In genomic region chr5:151068571-151069197, GRCh38 we compare ENCODE assay signal across 9 cellular contexts. TPM values are rescaled to one million over a fixed set of nuclear protein-coding genes. Genes with fewer than 3 reads are reported as not detected.
A peak's percentile ranks its signal among the peaks of the same experiment; 100 is the strongest.
DNase-seq lines count a peak whose midpoint lies in the region; ATAC-seq, FAIRE-seq and TF ChIP-seq lines count a peak whose summit lies in the region.
"Had no signal": no experiment of that assay in that cellular context is flagged by ENCODE, and none has a peak within 500 bp of the region (broad histone marks: within the 10 kb centered on the region; RNA-seq: fewer than 3 reads in every experiment).

No MANE protein-coding gene starts in this region.

- H3K4me3 ChIP-seq in heart left ventricle = no peak overlapping the region

- 38 to 57% (median 47%) methylated on average over 7 to 9 of the region's 9 CpGs for WGBS in heart left ventricle, 4 donors

- no peaks in the 10 kb centered on the region for H3K27me3 Mint-ChIP-seq in stimulated activated naive CD8-positive, alpha-beta T cell treated with anti-CD3 and anti-CD28 coated beads, Interleukin-15, Interleukin-2, amounts not matched to agents 100 ng/mL and 50 ng/mL, for 24 hours
- no peaks in the 10 kb centered on the region for H3K27me3 Mint-ChIP-seq in mesothelial cell of epicardium (ENCODE audit: low read depth)

- no peaks in the 10 kb centered on the region for H3K27me3 ChIP-seq in heart left ventricle

- TF ChIP-seq POLR2A in heart left ventricle (IDR thresholded peaks at IDR 0.05) = no peak

- H3K27ac ChIP-seq in heart left ventricle = peak overlapping the region in 11 of 12 donors; percentile 61 to 89 (median 75)

- H3K36me3 ChIP-seq in heart left ventricle = peaks cover 0 to 39% (median 4%) of the 10 kb centered on the region in 9 donors

- H3K4me1 ChIP-seq in heart left ventricle = peaks cover 6 to 97% (median 82%) of the 10 kb centered on the region in 12 donors

- DNase-seq in GM18507 (ENCODE audit: extremely low spot score, insufficient read length, low read depth) (no peak), MV-4-11 (lab: John Stamatoyannopoulos, UW) (peak; percentile 22), heart left ventricle (peak in 2 of 5 donors; percentile 29 to 42), NCI-H82 treated with DMSO at 0.1 percent for 48 hours (lab: John Stamatoyannopoulos, UW; ENCODE audit: unreplicated experiment) (no peak), mesothelial cell of epicardium (ENCODE audit: low spot score in 2 of 2, unreplicated experiment in 2 of 2) (no peak), activated gamma-delta T cell (lab: John Stamatoyannopoulos, UW) (no peak)

- peak; percentile 86 for FAIRE-seq in GM18507 (lab: Jason Lieb, UNC)

- no peak for TF ChIP-seq CTCF in heart left ventricle (IDR thresholded peaks at IDR 0.05)
- no peak for TF ChIP-seq CTCF in mesothelial cell of epicardium (IDR thresholded peaks at IDR 0.05; ENCODE audit: unreplicated experiment)

- H3K4me3 Mint-ChIP-seq in stimulated activated naive CD8-positive, alpha-beta T cell treated with anti-CD3 and anti-CD28 coated beads, Interleukin-15, Interleukin-2, amounts not matched to agents 100 ng/mL and 50 ng/mL, for 24 hours = peak overlapping the region; percentile 58
- H3K4me3 Mint-ChIP-seq in mesothelial cell of epicardium = no peak overlapping the region

- intact Hi-C loops in heart left ventricle (cut with DNase I) = loop anchor here in 1 of 10 donors (5.0 kb wide), 1 partner anchor 39 kb away; no protein-coding TSS in a partner anchor

- H3K9me3 Mint-ChIP-seq in stimulated activated naive CD8-positive, alpha-beta T cell treated with anti-CD3 and anti-CD28 coated beads, Interleukin-15, Interleukin-2, amounts not matched to agents 100 ng/mL and 50 ng/mL, for 24 hours = no peaks in the 10 kb centered on the region
- H3K9me3 Mint-ChIP-seq in mesothelial cell of epicardium = no peaks in the 10 kb centered on the region

- peaks cover 95% of the 10 kb centered on the region for H3K4me1 Mint-ChIP-seq in stimulated activated naive CD8-positive, alpha-beta T cell treated with anti-CD3 and anti-CD28 coated beads, Interleukin-15, Interleukin-2, amounts not matched to agents 100 ng/mL and 50 ng/mL, for 24 hours (ENCODE audit: low read depth)
- no peaks in the 10 kb centered on the region for H3K4me1 Mint-ChIP-seq in mesothelial cell of epicardium

- peak; percentile 58 for ATAC-seq in GM21529 (IDR thresholded peaks at IDR 0.05; ENCODE audit: unreplicated experiment)
- ATAC-seq in heart left ventricle = peak; percentile 38 to 62 (median 57)
- ATAC-seq: Panc1 had no signal

- H3K9me3 ChIP-seq in heart left ventricle = no peaks in the 10 kb centered on the region

- H3K27ac Mint-ChIP-seq in stimulated activated naive CD8-positive, alpha-beta T cell treated with anti-CD3 and anti-CD28 coated beads, Interleukin-15, Interleukin-2, amounts not matched to agents 100 ng/mL and 50 ng/mL, for 24 hours = peak overlapping the region; percentile 76
- H3K27ac Mint-ChIP-seq in mesothelial cell of epicardium = no peak overlapping the region

- peaks cover 74% of the 10 kb centered on the region for H3K36me3 Mint-ChIP-seq in stimulated activated naive CD8-positive, alpha-beta T cell treated with anti-CD3 and anti-CD28 coated beads, Interleukin-15, Interleukin-2, amounts not matched to agents 100 ng/mL and 50 ng/mL, for 24 hours (ENCODE audit: low read depth)
- no peaks in the 10 kb centered on the region for H3K36me3 Mint-ChIP-seq in mesothelial cell of epicardium

RNA-seq across cellular contexts. Expression of gene TNIP1, which starts 12.2 kb away (rescaled TPM):
- 100 to 1,000 TPM in 8 of 9 donors, 10 to 100 TPM in 1; 86.0 to 180 (median 122) TPM for total RNA-seq in heart left ventricle
- 10 to 100 TPM; 97.1 to 97.6 TPM for polyA plus RNA-seq in heart left ventricle
- 80.4 to 84.1 TPM (median 81.8 TPM) in 3 replicates for total RNA-seq in mesothelial cell of epicardium

RNA-seq across cellular contexts. Expression of gene GPX3, which starts 48.3 kb away (rescaled TPM):
- total RNA-seq in heart left ventricle = 1,000 to 10,000 TPM in 2 of 9 donors, 100 to 1,000 TPM in 7; 416 to 1,563 (median 738) TPM
- polyA plus RNA-seq in heart left ventricle = 1,000 to 10,000 TPM in 1 of 2 donors, 100 to 1,000 TPM in 1; 819 to 1,415 TPM
- total RNA-seq in mesothelial cell of epicardium = 2.0 to 2.6 TPM (median 2.4 TPM) in 3 replicates

Comparison
In these comparisons a context has a peak if more than half of its experiments do, and no peak if none do; other contexts are left out.
1. RNA of gene GPX3, which starts 48.3 kb away (total RNA-seq): 416 to 1,563 TPM in heart left ventricle; 2.0 to 2.6 TPM in mesothelial cell of epicardium; every median in the first group is over 100 times any median in the second.